ENCODE assay signal across 8 cellular contexts in genomic region chr1:35929730-35930592, GRCh38. TPM values are rescaled to one million over a fixed set of nuclear protein-coding genes. Genes with fewer than 3 reads are reported as not detected.
A peak's percentile ranks its signal among the peaks of the same experiment; 100 is the strongest.
DNase-seq lines count a peak whose midpoint lies in the region; ATAC-seq lines count a peak whose summit lies in the region.

No MANE protein-coding gene starts in this region.

- peaks cover 33% of the 10 kb centered on the region for H3K4me1 Mint-ChIP-seq in stimulated activated memory B cell treated with anti-CD40 and anti-IgM and Interleukin-4, amounts not matched to agents 10 μg/mL and 1 μg/mL and 100 μg/mL, for 72 hours

- DNase-seq in activated naive CD4-positive, alpha-beta T cell treated with Interleukin-2 at 50 U/mL for 16 hours, result peak; percentile 43
- no peak for DNase-seq in activated naive CD4-positive, alpha-beta T cell (lab: John Stamatoyannopoulos, UW)
- DNase-seq in NCI-H2171 treated with DMSO at 0.1 percent for 48 hours (lab: John Stamatoyannopoulos, UW) (peak; percentile 78), H4 (ENCODE audit: low spot score) (no peak)
- peak; percentile 30 to 39 for DNase-seq in activated CD4-positive, alpha-beta T cell treated with anti-CD3 and anti-CD28 coated beads, Interleukin-2, amount 50 U/mL, for 48 hours

- H3K9me3 ChIP-seq in endocrine pancreas (ENCODE audit: control insufficient read depth, low read length) (no peaks in the 10 kb centered on the region), mesodermal cell (ENCODE audit: control insufficient read depth, low read length) (no peaks in the 10 kb centered on the region)

- peak overlapping the region; percentile 82 for H3K4me3 Mint-ChIP-seq in stimulated activated memory B cell treated with anti-CD40 and anti-IgM and Interleukin-4, amounts not matched to agents 10 μg/mL and 1 μg/mL and 100 μg/mL, for 72 hours

- H3K27me3 Mint-ChIP-seq in stimulated activated memory B cell treated with anti-CD40 and anti-IgM and Interleukin-4, amounts not matched to agents 10 μg/mL and 1 μg/mL and 100 μg/mL, for 72 hours, result no peaks in the 10 kb centered on the region

- no peaks in the 10 kb centered on the region for H3K27me3 ChIP-seq in endocrine pancreas (ENCODE audit: control insufficient read depth, insufficient read depth, low read length)

- H3K4me1 ChIP-seq in endocrine pancreas (ENCODE audit: control insufficient read depth, insufficient read depth, low read length), result peaks cover 9% of the 10 kb centered on the region
- no peaks in the 10 kb centered on the region for H3K4me1 ChIP-seq in mesodermal cell (ENCODE audit: control insufficient read depth, insufficient read depth, low read length, poor library complexity, severe bottlenecking)

- peak; percentile 16 for ATAC-seq in stimulated activated memory B cell treated with anti-CD40 and anti-IgM and Interleukin-4, amounts not matched to agents 10 μg/mL and 1 μg/mL and 100 μg/mL, for 72 hours

- H3K36me3 ChIP-seq in endocrine pancreas (ENCODE audit: control insufficient read depth, insufficient read depth, low read length) (no peaks in the 10 kb centered on the region), mesodermal cell (ENCODE audit: control insufficient read depth, insufficient read depth, low read length) (no peaks in the 10 kb centered on the region)

- H3K9me3 Mint-ChIP-seq in stimulated activated memory B cell treated with anti-CD40 and anti-IgM and Interleukin-4, amounts not matched to agents 10 μg/mL and 1 μg/mL and 100 μg/mL, for 72 hours, result no peaks in the 10 kb centered on the region

- H3K27ac ChIP-seq in mesodermal cell (ENCODE audit: low read depth, low read length, severe bottlenecking), result peak overlapping the region; percentile 93

- WGBS in mesodermal cell (ENCODE audit: insufficient coverage in 2 of 2), 2 experiments, result 3 to 4% methylated on average over 9 to 11 of the region's 15 CpGs

- H3K9ac ChIP-seq in endocrine pancreas (ENCODE audit: control insufficient read depth, insufficient read depth, low read length), result peak overlapping the region; percentile 74

- H3K27ac Mint-ChIP-seq in stimulated activated memory B cell treated with anti-CD40 and anti-IgM and Interleukin-4, amounts not matched to agents 10 μg/mL and 1 μg/mL and 100 μg/mL, for 72 hours, result peak overlapping the region; percentile 91

- no peaks in the 10 kb centered on the region for H3K36me3 Mint-ChIP-seq in stimulated activated memory B cell treated with anti-CD40 and anti-IgM and Interleukin-4, amounts not matched to agents 10 μg/mL and 1 μg/mL and 100 μg/mL, for 72 hours

- peak overlapping the region; percentile 81 for H3K4me3 ChIP-seq in endocrine pancreas (ENCODE audit: control insufficient read depth, insufficient read depth, low read length)
- H3K4me3 ChIP-seq in mesodermal cell (ENCODE audit: extremely low read depth, insufficient read depth, low read length, poor library complexity, severe bottlenecking), result peak overlapping the region; percentile 92

RNA-seq across cellular contexts. Expression of gene AGO3, which starts 0.9 kb away (rescaled TPM):
- 14.2 TPM for polyA plus RNA-seq in mesodermal cell (2013, experiment 1 of 2)
- polyA plus RNA-seq in mesodermal cell (2013, experiment 2 of 2), result 8.5 TPM
- total RNA-seq in H4 (2014; rRNA removed; shearing (Covaris generic)), result 8.1 and 8.9 TPM in 2 replicates

RNA-seq across cellular contexts. Expression of gene AGO1, which starts 47.0 kb away (rescaled TPM):
- 17.4 TPM for polyA plus RNA-seq in mesodermal cell (2013, experiment 1 of 2)
- 15.5 TPM for polyA plus RNA-seq in mesodermal cell (2013, experiment 2 of 2)
- total RNA-seq in H4 (2014; rRNA removed; shearing (Covaris generic)), result 5.8 and 5.9 TPM in 2 replicates

Comparison
In these comparisons a context has a peak if more than half of its experiments do, and no peak if none do; other contexts are left out.
1. DNase-seq: peak in activated naive CD4-positive, alpha-beta T cell treated with Interleukin-2 at 50 U/mL for 16 hours (single experiment), NCI-H2171 treated with DMSO at 0.1 percent for 48 hours (single experiment) and activated CD4-positive, alpha-beta T cell treated with anti-CD3 and anti-CD28 coated beads, Interleukin-2, amount 50 U/mL, for 48 hours (2 of 2); none in activated naive CD4-positive, alpha-beta T cell (0 of 4) and H4 (single experiment).